Comparison of ENCODE assay signal across 1 cellular context in the genomic region with DNA sequence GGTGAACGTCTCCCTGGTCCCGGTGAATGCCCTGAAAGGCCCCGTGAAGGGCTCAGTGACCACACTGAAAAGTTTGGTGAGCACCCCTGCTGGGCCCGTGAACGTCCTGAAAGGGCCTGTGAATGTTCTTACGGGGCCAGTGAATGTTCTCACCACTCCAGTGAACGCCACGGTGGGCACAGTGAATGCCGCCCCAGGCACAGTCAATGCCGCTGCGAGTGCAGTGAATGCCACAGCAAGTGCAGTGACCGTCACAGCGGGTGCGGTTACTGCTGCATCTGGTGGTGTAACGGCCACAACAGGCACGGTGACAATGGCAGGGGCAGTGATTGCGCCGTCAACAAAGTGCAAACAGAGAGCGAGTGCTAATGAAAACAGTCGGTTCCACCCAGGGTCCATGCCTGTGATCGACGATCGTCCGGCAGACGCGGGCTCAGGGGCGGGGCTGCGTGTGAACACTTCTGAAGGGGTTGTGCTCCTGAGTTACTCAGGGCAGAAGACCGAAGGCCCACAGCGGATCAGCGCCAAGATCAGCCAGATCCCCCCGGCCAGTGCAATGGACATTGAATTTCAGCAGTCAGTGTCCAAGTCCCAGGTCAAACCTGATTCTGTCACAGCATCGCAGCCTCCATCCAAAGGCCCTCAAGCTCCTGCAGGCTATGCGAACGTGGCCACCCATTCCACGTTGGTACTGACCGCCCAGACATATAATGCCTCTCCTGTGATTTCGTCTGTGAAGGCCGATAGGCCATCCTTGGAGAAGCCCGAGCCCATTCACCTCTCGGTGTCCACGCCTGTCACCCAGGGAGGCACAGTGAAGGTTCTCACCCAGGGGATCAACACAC.
TF ChIP-seq lines count a peak whose summit lies in the region.

No MANE protein-coding gene starts in this region.

TF ChIP-seq in K562, 482 proteins besides CTCF, POLR2A, EP300 and RAD21 (continued from another document):
- TF ChIP-seq, protein P1, sequence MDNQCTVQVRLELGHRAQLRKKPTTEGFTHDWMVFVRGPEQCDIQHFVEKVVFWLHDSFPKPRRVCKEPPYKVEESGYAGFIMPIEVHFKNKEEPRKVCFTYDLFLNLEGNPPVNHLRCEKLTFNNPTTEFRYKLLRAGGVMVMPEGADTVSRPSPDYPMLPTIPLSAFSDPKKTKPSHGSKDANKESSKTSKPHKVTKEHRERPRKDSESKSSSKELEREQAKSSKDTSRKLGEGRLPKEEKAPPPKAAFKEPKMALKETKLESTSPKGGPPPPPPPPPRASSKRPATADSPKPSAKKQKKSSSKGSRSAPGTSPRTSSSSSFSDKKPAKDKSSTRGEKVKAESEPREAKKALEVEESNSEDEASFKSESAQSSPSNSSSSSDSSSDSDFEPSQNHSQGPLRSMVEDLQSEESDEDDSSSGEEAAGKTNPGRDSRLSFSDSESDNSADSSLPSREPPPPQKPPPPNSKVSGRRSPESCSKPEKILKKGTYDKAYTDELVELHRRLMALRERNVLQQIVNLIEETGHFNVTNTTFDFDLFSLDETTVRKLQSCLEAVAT (IDR thresholded peaks at IDR 0.05): peak in 1 of 2 experiments; percentile 82; a peak in 2 of 4 replicates
- no peak for TF ChIP-seq RFX1 (IDR thresholded peaks at IDR 0.05)
- TF ChIP-seq U2AF2 (optimal IDR thresholded peaks at IDR 0.05; ENCODE audit: low read depth, low read length): no peak
- TF ChIP-seq GTF2E2 (tag; IDR thresholded peaks at IDR 0.05): no peak
- no peak for TF ChIP-seq CBFB (CRISPR knock-in tag; IDR thresholded peaks at IDR 0.05)
- no peak for TF ChIP-seq ZFP30 (CRISPR knock-in tag; IDR thresholded peaks at IDR 0.05; ENCODE audit: borderline replicate concordance)
- TF ChIP-seq ZNF695 (CRISPR knock-in tag; IDR thresholded peaks at IDR 0.05): no peak
- TF ChIP-seq, protein P2, sequence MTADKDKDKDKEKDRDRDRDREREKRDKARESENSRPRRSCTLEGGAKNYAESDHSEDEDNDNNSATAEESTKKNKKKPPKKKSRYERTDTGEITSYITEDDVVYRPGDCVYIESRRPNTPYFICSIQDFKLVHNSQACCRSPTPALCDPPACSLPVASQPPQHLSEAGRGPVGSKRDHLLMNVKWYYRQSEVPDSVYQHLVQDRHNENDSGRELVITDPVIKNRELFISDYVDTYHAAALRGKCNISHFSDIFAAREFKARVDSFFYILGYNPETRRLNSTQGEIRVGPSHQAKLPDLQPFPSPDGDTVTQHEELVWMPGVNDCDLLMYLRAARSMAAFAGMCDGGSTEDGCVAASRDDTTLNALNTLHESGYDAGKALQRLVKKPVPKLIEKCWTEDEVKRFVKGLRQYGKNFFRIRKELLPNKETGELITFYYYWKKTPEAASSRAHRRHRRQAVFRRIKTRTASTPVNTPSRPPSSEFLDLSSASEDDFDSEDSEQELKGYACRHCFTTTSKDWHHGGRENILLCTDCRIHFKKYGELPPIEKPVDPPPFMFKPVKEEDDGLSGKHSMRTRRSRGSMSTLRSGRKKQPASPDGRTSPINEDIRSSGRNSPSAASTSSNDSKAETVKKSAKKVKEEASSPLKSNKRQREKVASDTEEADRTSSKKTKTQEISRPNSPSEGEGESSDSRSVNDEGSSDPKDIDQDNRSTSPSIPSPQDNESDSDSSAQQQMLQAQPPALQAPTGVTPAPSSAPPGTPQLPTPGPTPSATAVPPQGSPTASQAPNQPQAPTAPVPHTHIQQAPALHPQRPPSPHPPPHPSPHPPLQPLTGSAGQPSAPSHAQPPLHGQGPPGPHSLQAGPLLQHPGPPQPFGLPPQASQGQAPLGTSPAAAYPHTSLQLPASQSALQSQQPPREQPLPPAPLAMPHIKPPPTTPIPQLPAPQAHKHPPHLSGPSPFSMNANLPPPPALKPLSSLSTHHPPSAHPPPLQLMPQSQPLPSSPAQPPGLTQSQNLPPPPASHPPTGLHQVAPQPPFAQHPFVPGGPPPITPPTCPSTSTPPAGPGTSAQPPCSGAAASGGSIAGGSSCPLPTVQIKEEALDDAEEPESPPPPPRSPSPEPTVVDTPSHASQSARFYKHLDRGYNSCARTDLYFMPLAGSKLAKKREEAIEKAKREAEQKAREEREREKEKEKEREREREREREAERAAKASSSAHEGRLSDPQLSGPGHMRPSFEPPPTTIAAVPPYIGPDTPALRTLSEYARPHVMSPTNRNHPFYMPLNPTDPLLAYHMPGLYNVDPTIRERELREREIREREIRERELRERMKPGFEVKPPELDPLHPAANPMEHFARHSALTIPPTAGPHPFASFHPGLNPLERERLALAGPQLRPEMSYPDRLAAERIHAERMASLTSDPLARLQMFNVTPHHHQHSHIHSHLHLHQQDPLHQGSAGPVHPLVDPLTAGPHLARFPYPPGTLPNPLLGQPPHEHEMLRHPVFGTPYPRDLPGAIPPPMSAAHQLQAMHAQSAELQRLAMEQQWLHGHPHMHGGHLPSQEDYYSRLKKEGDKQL (CRISPR knock-in tag; IDR thresholded peaks at IDR 0.05; ENCODE audit: borderline replicate concordance): 0 out of 2 replicates have a peak, but pooled peaks have one; percentile 24
- TF ChIP-seq, protein P3, sequence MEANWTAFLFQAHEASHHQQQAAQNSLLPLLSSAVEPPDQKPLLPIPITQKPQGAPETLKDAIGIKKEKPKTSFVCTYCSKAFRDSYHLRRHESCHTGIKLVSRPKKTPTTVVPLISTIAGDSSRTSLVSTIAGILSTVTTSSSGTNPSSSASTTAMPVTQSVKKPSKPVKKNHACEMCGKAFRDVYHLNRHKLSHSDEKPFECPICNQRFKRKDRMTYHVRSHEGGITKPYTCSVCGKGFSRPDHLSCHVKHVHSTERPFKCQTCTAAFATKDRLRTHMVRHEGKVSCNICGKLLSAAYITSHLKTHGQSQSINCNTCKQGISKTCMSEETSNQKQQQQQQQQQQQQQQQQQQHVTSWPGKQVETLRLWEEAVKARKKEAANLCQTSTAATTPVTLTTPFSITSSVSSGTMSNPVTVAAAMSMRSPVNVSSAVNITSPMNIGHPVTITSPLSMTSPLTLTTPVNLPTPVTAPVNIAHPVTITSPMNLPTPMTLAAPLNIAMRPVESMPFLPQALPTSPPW (CRISPR knock-in tag; IDR thresholded peaks at IDR 0.05): no peak
- no peak for TF ChIP-seq HCFC1 (IDR thresholded peaks at IDR 0.05; ENCODE audit: low read depth, low read length)
- TF ChIP-seq NEUROD1 (IDR thresholded peaks at IDR 0.05; ENCODE audit: borderline replicate concordance, low read depth, low read length, partially characterized antibody): no peak
- TF ChIP-seq, protein P4, sequence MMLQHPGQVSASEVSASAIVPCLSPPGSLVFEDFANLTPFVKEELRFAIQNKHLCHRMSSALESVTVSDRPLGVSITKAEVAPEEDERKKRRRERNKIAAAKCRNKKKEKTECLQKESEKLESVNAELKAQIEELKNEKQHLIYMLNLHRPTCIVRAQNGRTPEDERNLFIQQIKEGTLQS (IDR thresholded peaks at IDR 0.05): no peak
- TF ChIP-seq, protein P4 (CRISPR knock-in tag; conservative IDR thresholded peaks at IDR 0.05): no peak
- peak; percentile 72 for TF ChIP-seq POLR2G (IDR thresholded peaks at IDR 0.05; ENCODE audit: low read depth, low read length)
- TF ChIP-seq RBM22 (IDR thresholded peaks at IDR 0.05; ENCODE audit: low read depth, low read length, poor library complexity, severe bottlenecking): peak; percentile 97
- peak; percentile 57; the same call in 1 of the 2 replicates for TF ChIP-seq POLR2AphosphoS5 (IDR thresholded peaks at IDR 0.05; ENCODE audit: control insufficient read depth, insufficient read depth, low read depth, low read length)
- no peak for TF ChIP-seq SMAD4 (CRISPR knock-in tag; conservative IDR thresholded peaks at IDR 0.05)
